Comparison of ENCODE assay signal across 28 cellular contexts in the genomic region with DNA sequence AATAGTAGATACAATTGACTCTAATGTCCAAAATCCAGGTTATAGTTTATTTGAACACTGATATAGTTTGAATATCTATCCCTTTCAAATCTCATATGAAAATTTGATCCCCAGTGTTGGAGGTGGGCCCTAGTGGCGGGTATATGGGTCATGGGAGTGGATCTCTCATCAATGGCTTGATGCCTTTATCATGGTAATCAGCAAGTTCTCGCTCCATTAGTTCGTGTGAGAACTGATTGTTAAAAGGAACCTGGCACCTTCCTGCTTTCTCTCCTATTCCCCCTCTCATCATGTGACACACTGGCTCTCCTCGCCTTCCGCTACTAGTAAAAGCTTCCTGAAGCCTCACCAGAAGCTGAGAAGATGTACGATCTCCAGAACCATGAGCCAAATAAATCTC.
"Had no signal": no experiment of that assay in that cellular context is flagged by ENCODE, and none has a peak within 500 bp of the region (broad histone marks: within the 10 kb centered on the region; RNA-seq: fewer than 3 reads in every experiment).

No MANE protein-coding gene starts in this region.

- H3K27ac Mint-ChIP-seq: activated CD4-positive, alpha-beta memory T cell treated with anti-CD3 and anti-CD28 coated beads, Interleukin-2, amount 10 ng/mL, durations not matched to agents 7 days and 5 days; activated CD4-positive, alpha-beta T cell treated with anti-CD3 and anti-CD28 coated beads, Interleukin-2, amount 10 ng/mL, durations not matched to agents 7 days and 5 days; activated naive CD4-positive, alpha-beta T cell treated with anti-CD3 and anti-CD28 coated beads, Interleukin-2, amount 10 ng/mL, durations not matched to agents 7 days and 5 days; activated naive CD4-positive, alpha-beta T cell treated with anti-CD3 and anti-CD28 coated beads, Interleukin-2, amount 50 U/mL, for 72 hours; activated naive CD8-positive, alpha-beta T cell treated with anti-CD3 and anti-CD28 coated beads, Interleukin-2, amount 10 ng/mL, durations not matched to agents 7 days and 5 days; activated T-cell treated with anti-CD3 and anti-CD28 coated beads, Interleukin-2, amount 50 U/mL, for 24 hours; activated T-cell treated with anti-CD3 and anti-CD28 coated beads, Interleukin-2, amount 50 U/mL, for 72 hours; brain; T-helper 17 cell had no signal

- H3K9me3 ChIP-seq: ascending aorta, breast epithelium, colonic mucosa, esophagus muscularis mucosa, gastrocnemius medialis had no signal

- H3K36me3 Mint-ChIP-seq: activated naive CD4-positive, alpha-beta T cell treated with anti-CD3 and anti-CD28 coated beads, Interleukin-2, amount 10 ng/mL, durations not matched to agents 7 days and 5 days; activated naive CD4-positive, alpha-beta T cell treated with anti-CD3 and anti-CD28 coated beads, Interleukin-2, amount 50 U/mL, for 72 hours; activated naive CD8-positive, alpha-beta T cell treated with anti-CD3 and anti-CD28 coated beads, Interleukin-2, amount 10 ng/mL, durations not matched to agents 7 days and 5 days; brain had no signal

- H3K36me3 ChIP-seq: ascending aorta, breast epithelium, cardiac muscle cell, colonic mucosa, esophagus muscularis mucosa, gastrocnemius medialis had no signal

- H3K4me1 Mint-ChIP-seq: activated CD4-positive, alpha-beta memory T cell treated with anti-CD3 and anti-CD28 coated beads, Interleukin-2, amount 10 ng/mL, durations not matched to agents 7 days and 5 days; activated CD4-positive, alpha-beta T cell treated with anti-CD3 and anti-CD28 coated beads, Interleukin-2, amount 10 ng/mL, durations not matched to agents 7 days and 5 days; activated naive CD4-positive, alpha-beta T cell treated with anti-CD3 and anti-CD28 coated beads, Interleukin-2, amount 10 ng/mL, durations not matched to agents 7 days and 5 days; activated naive CD8-positive, alpha-beta T cell treated with anti-CD3 and anti-CD28 coated beads, Interleukin-2, amount 10 ng/mL, durations not matched to agents 7 days and 5 days; T-helper 17 cell had no signal

- H3K27me3 ChIP-seq: ascending aorta, breast epithelium, cardiac muscle cell, colonic mucosa, esophagus muscularis mucosa, foreskin keratinocyte, gastrocnemius medialis had no signal

- H3K9me3 Mint-ChIP-seq: activated CD4-positive, alpha-beta memory T cell treated with anti-CD3 and anti-CD28 coated beads, Interleukin-2, amount 10 ng/mL, durations not matched to agents 7 days and 5 days; activated CD4-positive, alpha-beta T cell treated with anti-CD3 and anti-CD28 coated beads, Interleukin-2, amount 10 ng/mL, durations not matched to agents 7 days and 5 days; activated naive CD4-positive, alpha-beta T cell treated with anti-CD3 and anti-CD28 coated beads, Interleukin-2, amount 10 ng/mL, durations not matched to agents 7 days and 5 days; activated naive CD4-positive, alpha-beta T cell treated with anti-CD3 and anti-CD28 coated beads, Interleukin-2, amount 50 U/mL, for 72 hours; activated naive CD8-positive, alpha-beta T cell treated with anti-CD3 and anti-CD28 coated beads, Interleukin-2, amount 10 ng/mL, durations not matched to agents 7 days and 5 days; activated T-cell treated with anti-CD3 and anti-CD28 coated beads, Interleukin-2, amount 50 U/mL, for 24 hours had no signal

- H3K4me3 Mint-ChIP-seq: activated CD4-positive, alpha-beta memory T cell treated with anti-CD3 and anti-CD28 coated beads, Interleukin-2, amount 10 ng/mL, durations not matched to agents 7 days and 5 days; activated CD4-positive, alpha-beta T cell treated with anti-CD3 and anti-CD28 coated beads, Interleukin-2, amount 10 ng/mL, durations not matched to agents 7 days and 5 days; activated naive CD4-positive, alpha-beta T cell treated with anti-CD3 and anti-CD28 coated beads, Interleukin-2, amount 10 ng/mL, durations not matched to agents 7 days and 5 days; activated naive CD8-positive, alpha-beta T cell treated with anti-CD3 and anti-CD28 coated beads, Interleukin-2, amount 10 ng/mL, durations not matched to agents 7 days and 5 days; activated T-cell treated with anti-CD3 and anti-CD28 coated beads, Interleukin-2, amount 50 U/mL, for 24 hours; activated T-cell treated with anti-CD3 and anti-CD28 coated beads, Interleukin-2, amount 50 U/mL, for 72 hours; brain; T-helper 17 cell had no signal

- H3K4me3 ChIP-seq: ascending aorta, breast epithelium, cardiac muscle cell, colonic mucosa, esophagus muscularis mucosa, gastrocnemius medialis had no signal

- ATAC-seq: activated naive CD4-positive, alpha-beta T cell treated with anti-CD3 and anti-CD28 coated beads, Interleukin-2, amount 50 U/mL, for 72 hours; activated T-cell treated with anti-CD3 and anti-CD28 coated beads, Interleukin-2, amount 50 U/mL, for 72 hours; foreskin keratinocyte; gastrocnemius medialis; T-helper 17 cell had no signal

- H3K27me3 Mint-ChIP-seq: activated CD4-positive, alpha-beta memory T cell treated with anti-CD3 and anti-CD28 coated beads, Interleukin-2, amount 10 ng/mL, durations not matched to agents 7 days and 5 days; activated CD4-positive, alpha-beta T cell treated with anti-CD3 and anti-CD28 coated beads, Interleukin-2, amount 10 ng/mL, durations not matched to agents 7 days and 5 days; activated naive CD4-positive, alpha-beta T cell treated with anti-CD3 and anti-CD28 coated beads, Interleukin-2, amount 10 ng/mL, durations not matched to agents 7 days and 5 days; activated T-cell treated with anti-CD3 and anti-CD28 coated beads, Interleukin-2, amount 50 U/mL, for 24 hours; T-helper 17 cell had no signal

- H3K27ac ChIP-seq: ascending aorta, breast epithelium, cardiac muscle cell, colonic mucosa, esophagus muscularis mucosa, foreskin keratinocyte, gastrocnemius medialis had no signal

- H3K4me1 ChIP-seq: ascending aorta, breast epithelium, colonic mucosa, esophagus muscularis mucosa, foreskin keratinocyte, gastrocnemius medialis had no signal

- DNase-seq: activated CD4-positive, alpha-beta memory T cell treated with anti-CD3 and anti-CD28 coated beads, Interleukin-2, amount 10 ng/mL, durations not matched to agents 7 days and 5 days; activated CD4-positive, alpha-beta T cell treated with anti-CD3 and anti-CD28 coated beads for 1 hour; activated CD4-positive, alpha-beta T cell treated with anti-CD3 and anti-CD28 coated beads for 4 hours; activated CD4-positive, alpha-beta T cell treated with anti-CD3 and anti-CD28 coated beads, Interleukin-2, amount 10 ng/mL, durations not matched to agents 7 days and 5 days; activated CD4-positive, alpha-beta T cell treated with anti-CD3 and anti-CD28 coated beads, Interleukin-2, amount 50 U/mL, for 4 hours; activated CD8-positive, alpha-beta memory T cell treated with anti-CD3 and anti-CD28 coated beads, Interleukin-2, amount 50 U/mL, for 48 hours; activated gamma-delta T cell; activated naive CD4-positive, alpha-beta T cell; activated naive CD4-positive, alpha-beta T cell treated with anti-CD3 and anti-CD28 coated beads, Interleukin-2, amount 10 ng/mL, durations not matched to agents 7 days and 5 days; activated naive CD8-positive, alpha-beta T cell treated with anti-CD3 and anti-CD28 coated beads, Interleukin-2, amount 10 ng/mL, durations not matched to agents 7 days and 5 days; activated T-cell treated with anti-CD3 and anti-CD28 coated beads for 4 hours; activated T-cell treated with anti-CD3 and anti-CD28 coated beads, Interleukin-2, amount 50 U/mL, for 24 hours; activated T-cell treated with anti-CD3 and anti-CD28 coated beads, Interleukin-2, amount 50 U/mL, for 72 hours; central memory CD4-positive, alpha-beta T cell; cerebellar nuclear complex; colonic mucosa; effector CD8-positive, alpha-beta T cell; foreskin keratinocyte; gastrocnemius medialis; glutamatergic neuron; T-helper 1 cell; T-helper 17 cell had no signal
